ENCODE assay signal across 26 cellular contexts in the genomic region with DNA sequence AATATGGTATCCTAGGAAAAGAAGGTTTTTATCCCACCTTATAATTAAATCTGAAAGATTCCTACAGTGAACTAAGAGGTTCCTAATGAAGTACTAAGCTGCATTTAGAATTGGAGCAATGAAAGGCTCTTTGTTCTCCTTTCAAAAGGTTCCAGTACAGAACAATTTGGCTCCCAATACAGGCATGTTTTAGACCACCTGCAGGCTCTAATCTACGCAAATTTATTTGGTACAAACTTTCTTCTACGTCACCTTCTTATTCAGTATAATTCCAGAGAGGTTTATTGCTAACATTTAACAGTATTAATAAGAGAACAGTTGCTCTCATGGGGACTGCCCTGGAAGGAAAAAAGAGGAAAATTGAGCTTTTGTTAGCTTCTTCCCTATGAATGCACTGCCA. TPM values are rescaled to one million over a fixed set of nuclear protein-coding genes. Genes with fewer than 3 reads are reported as not detected.
"Had no signal": no experiment of that assay in that cellular context is flagged by ENCODE, and none has a peak within 500 bp of the region (broad histone marks: within the 10 kb centered on the region; RNA-seq: fewer than 3 reads in every experiment).

No MANE protein-coding gene starts in this region.

- H3K4me1 Mint-ChIP-seq: activated CD4-positive, alpha-beta T cell treated with anti-CD3 and anti-CD28 coated beads for 36 hours; mesothelial cell of epicardium; naive thymus-derived CD8-positive, alpha-beta T cell had no signal

- H3K27me3 ChIP-seq: brain microvascular endothelial cell, gastroesophageal sphincter, right atrium auricular region, spleen, testis, transverse colon had no signal

- H3K27ac ChIP-seq: brain microvascular endothelial cell, gastroesophageal sphincter, prostate gland, right atrium auricular region, spleen, testis, transverse colon had no signal

- H3K4me3 ChIP-seq: gastroesophageal sphincter, prostate gland, right atrium auricular region, spleen, testis, transverse colon had no signal

- H3K9me3 ChIP-seq: prostate gland, testis had no signal

- H3K27me3 Mint-ChIP-seq: activated CD4-positive, alpha-beta T cell treated with anti-CD3 and anti-CD28 coated beads for 36 hours; activated CD8-positive, alpha-beta memory T cell treated with anti-CD3 and anti-CD28 coated beads, Interleukin-2, amount 10 ng/mL, durations not matched to agents 7 days and 5 days; activated naive CD8-positive, alpha-beta T cell; naive thymus-derived CD8-positive, alpha-beta T cell had no signal

- H3K4me1 ChIP-seq: prostate gland, spleen, testis, transverse colon had no signal

- H3K36me3 Mint-ChIP-seq: activated CD8-positive, alpha-beta memory T cell treated with anti-CD3 and anti-CD28 coated beads, Interleukin-2, amount 10 ng/mL, durations not matched to agents 7 days and 5 days; activated naive CD8-positive, alpha-beta T cell had no signal

- H3K4me3 Mint-ChIP-seq: activated CD4-positive, alpha-beta T cell treated with anti-CD3 and anti-CD28 coated beads for 36 hours; activated CD8-positive, alpha-beta memory T cell treated with anti-CD3 and anti-CD28 coated beads, Interleukin-2, amount 10 ng/mL, durations not matched to agents 7 days and 5 days; activated CD8-positive, alpha-beta T cell treated with anti-CD3 and anti-CD28 coated beads, Interleukin-2, amount 10 ng/mL, durations not matched to agents 7 days and 5 days; activated naive CD8-positive, alpha-beta T cell; activated T-cell treated with anti-CD3 and anti-CD28 coated beads, Interleukin-2, amount 50 U/mL, for 72 hours; mesothelial cell of epicardium; naive thymus-derived CD8-positive, alpha-beta T cell had no signal

- H3K27ac Mint-ChIP-seq: activated CD4-positive, alpha-beta T cell treated with anti-CD3 and anti-CD28 coated beads for 36 hours; activated CD8-positive, alpha-beta memory T cell treated with anti-CD3 and anti-CD28 coated beads, Interleukin-2, amount 10 ng/mL, durations not matched to agents 7 days and 5 days; activated CD8-positive, alpha-beta T cell treated with anti-CD3 and anti-CD28 coated beads, Interleukin-2, amount 10 ng/mL, durations not matched to agents 7 days and 5 days; activated naive CD8-positive, alpha-beta T cell; activated T-cell treated with anti-CD3 and anti-CD28 coated beads, Interleukin-2, amount 50 U/mL, for 72 hours; mesothelial cell of epicardium; naive thymus-derived CD8-positive, alpha-beta T cell had no signal

- ATAC-seq: activated CD4-positive, alpha-beta T cell treated with anti-CD3 and anti-CD28 coated beads for 36 hours; activated CD8-positive, alpha-beta memory T cell treated with anti-CD3 and anti-CD28 coated beads, Interleukin-2, amount 10 ng/mL, durations not matched to agents 7 days and 5 days; activated CD8-positive, alpha-beta T cell treated with anti-CD3 and anti-CD28 coated beads, Interleukin-2, amount 10 ng/mL, durations not matched to agents 7 days and 5 days; activated T-cell treated with anti-CD3 and anti-CD28 coated beads, Interleukin-2, amount 50 U/mL, for 72 hours; gastroesophageal sphincter; left cardiac atrium; naive thymus-derived CD8-positive, alpha-beta T cell had no signal

- H3K36me3 ChIP-seq: prostate gland, spleen had no signal

- DNase-seq: activated CD4-positive, alpha-beta T cell treated with anti-CD3 and anti-CD28 coated beads for 36 hours; activated CD4-positive, CD25-positive, alpha-beta regulatory T cell; activated CD8-positive, alpha-beta memory T cell treated with anti-CD3 and anti-CD28 coated beads, Interleukin-2, amount 10 ng/mL, durations not matched to agents 7 days and 5 days; activated CD8-positive, alpha-beta T cell treated with anti-CD3 and anti-CD28 coated beads, Interleukin-2, amount 10 ng/mL, durations not matched to agents 7 days and 5 days; activated naive CD4-positive, alpha-beta T cell treated with Interleukin-2 at 50 U/mL for 16 hours; activated T-cell treated with anti-CD3 and anti-CD28 coated beads for 4 hours; activated T-cell treated with anti-CD3 and anti-CD28 coated beads, Interleukin-2, amount 50 U/mL, for 72 hours; brain microvascular endothelial cell; central memory CD4-positive, alpha-beta T cell; head of caudate nucleus; left cardiac atrium; mammary epithelial cell; naive thymus-derived CD8-positive, alpha-beta T cell; spleen; stimulated activated naive CD4-positive, alpha-beta T cell treated with Interleukin-2 at 50 U/mL for 16 hours; T-helper 1 cell; testis; transverse colon had no signal

RNA-seq across cellular contexts. Expression of a gene that starts 37.6 kb away (rescaled TPM):
- total RNA-seq: activated CD4-positive, alpha-beta T cell treated with anti-CD3 and anti-CD28 coated beads for 36 hours; activated CD8-positive, alpha-beta memory T cell treated with anti-CD3 and anti-CD28 coated beads, Interleukin-2, amount 10 ng/mL, durations not matched to agents 7 days and 5 days; activated CD8-positive, alpha-beta T cell treated with anti-CD3 and anti-CD28 coated beads, Interleukin-2, amount 10 ng/mL, durations not matched to agents 7 days and 5 days; activated T-cell treated with anti-CD3 and anti-CD28 coated beads, Interleukin-2, amount 50 U/mL, for 72 hours; fibroblast of lung; liver; mammary epithelial cell; naive thymus-derived CD8-positive, alpha-beta T cell; spleen had no signal
- polyA plus RNA-seq: fibroblast of lung; keratinocyte; liver; mammary epithelial cell; naive thymus-derived CD8-positive, alpha-beta T cell had no signal
